13 cellular contexts compared by ENCODE assay signal in the genomic region with DNA sequence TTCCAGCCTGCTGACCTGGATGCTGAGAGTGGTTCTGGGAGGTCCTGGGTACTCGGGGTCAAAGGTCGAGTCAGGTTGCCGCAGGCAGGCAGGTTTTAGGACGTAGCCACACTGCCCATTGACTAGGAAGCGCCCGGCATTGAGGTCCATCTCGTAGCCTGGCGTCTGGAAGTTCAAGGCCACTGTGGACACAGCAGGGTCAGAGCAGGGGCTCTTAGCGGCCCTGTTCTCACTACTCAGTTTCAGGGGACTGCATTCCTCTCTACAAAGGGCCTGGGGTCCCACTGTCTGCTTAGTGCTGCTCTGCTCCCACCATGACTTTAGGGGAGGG. TPM values are rescaled to one million over a fixed set of nuclear protein-coding genes. Genes with fewer than 3 reads are reported as not detected.
DNase-seq lines count a peak whose midpoint lies in the region; ATAC-seq, FAIRE-seq and TF ChIP-seq lines count a peak whose summit lies in the region.
"Had no signal": no experiment of that assay in that cellular context is flagged by ENCODE, and none has a peak within 500 bp of the region (broad histone marks: within the 10 kb centered on the region; RNA-seq: fewer than 3 reads in every experiment).

No MANE protein-coding gene starts in this region.

- H2AFZ ChIP-seq in HepG2 (ENCODE audit: low read length): no peak overlapping the region
- H2AFZ ChIP-seq: GM23338 had no signal

- no TSS peak for BruUV-seq in HepG2 (replicated peaks; lab: Mats Ljungman, UMichigan)

- no peak overlapping the region for H3K4me2 ChIP-seq in HepG2 (ENCODE audit: low read depth, low read length)
- H3K4me2 ChIP-seq: GM23338, KMS-11 had no signal

- CTCF ChIA-PET in RWPE1 (lab: Yijun Ruan, JAX): no interaction called here
- CTCF ChIA-PET in HepG2 (lab: Yijun Ruan, JAX; ENCODE audit: low intra/inter-chr PET ratio, low total read pairs): interaction anchor here (1.4 kb wide), 1 partner anchor 22 kb away, joined by 3 read pairs; the partner anchor contains the start of gene ACBD4

- POLR2A ChIA-PET in RWPE1 (lab: Yijun Ruan, JAX; ENCODE audit: low non-redundant PET) (no interaction called here), HepG2 (lab: Yijun Ruan, JAX) (interaction anchor here (1.5 kb wide), 1 partner anchor 11 kb away, joined by 3 read pairs; no protein-coding TSS in a partner anchor)

- no peak for TF ChIP-seq EP300 in HepG2 (IDR thresholded peaks at IDR 0.05; ENCODE audit: low read depth in 2 of 2, low read length in 2 of 2)
- 0 out of 2 replicates have a peak, but pooled peaks have one; percentile 44 for TF ChIP-seq EP300 in HepG2 (CRISPR knock-in tag; IDR thresholded peaks at IDR 0.05; ENCODE audit: borderline replicate concordance)

- H3K27me3 ChIP-seq in HepG2 (ENCODE audit: control insufficient read depth in 1 of 2, insufficient read depth in 2 of 2, low read length in 2 of 2) (no peaks in the 10 kb centered on the region), thoracic aorta (replicated peaks; ENCODE audit: insufficient read depth) (no peaks in the 10 kb centered on the region)

- H4K20me1 ChIP-seq in HepG2 (ENCODE audit: insufficient read depth, low read length): no peaks in the 10 kb centered on the region

- H3K4me1 ChIP-seq in HepG2 (ENCODE audit: insufficient read depth, low read length): peaks cover 56% of the 10 kb centered on the region
- H3K4me1 ChIP-seq in thoracic aorta (ENCODE audit: control insufficient read depth in 1 of 2, low read depth in 2 of 2): peaks cover 23 to 48% of the 10 kb centered on the region in 2 donors

- H3K27ac ChIP-seq in RWPE1 (peak overlapping the region; percentile 81), HepG2 (ENCODE audit: extremely low read length, insufficient read depth, low read length) (no peak overlapping the region), thoracic aorta (peak overlapping the region; percentile 62 to 82)
- H3K27ac ChIP-seq: KMS-11 had no signal

- DNase-seq in RWPE1 (ENCODE audit: low spot score) (no peak), HepG2 (ENCODE audit: low spot score) (peak; percentile 44), thoracic aorta (ENCODE audit: low spot score) (no peak)
- DNase-seq in activated CD4-positive, alpha-beta T cell treated with anti-CD3 and anti-CD28 coated beads, Interleukin-2, amount 50 U/mL, for 4 hours: no peak
- DNase-seq: ACHN, DMS 273 treated with DMSO at 0.1 percent for 48 hours, NCI-H1092, NCI-H2107, PC-3 had no signal

- H3K9ac ChIP-seq in HepG2 (ENCODE audit: insufficient read depth, low read depth, low read length): no peak overlapping the region
- H3K9ac ChIP-seq: KMS-11 had no signal

- H3K4me3 ChIP-seq in HepG2 (replicated peaks in 1 of 3; ENCODE audit: insufficient read depth in 1 of 3, low read depth in 2 of 3, low read length in 3 of 3) (no peak overlapping the region), thoracic aorta (no peak overlapping the region)
- H3K4me3 ChIP-seq: GM23338 had no signal

- H3K79me2 ChIP-seq in HepG2 (ENCODE audit: insufficient read depth, low read length): no peaks in the 10 kb centered on the region

- WGBS in HepG2 (ENCODE audit: low lambda C conversion rate): 9% methylated on average over 9 of the region's 9 CpGs

- in situ Hi-C loops in HepG2 (cut with HindIII; ENCODE audit: extremely low pct_ligation_motif_present, low pct_unique_long_range_greater_than_20kb): no loop called here

- ATAC-seq in HepG2 (peak; percentile 51), thoracic aorta (ENCODE audit: insufficient number of reproducible peaks, low FRiP score, low read depth) (no peak), HG03378 (IDR thresholded peaks at IDR 0.05; ENCODE audit: unreplicated experiment) (no peak)
- ATAC-seq: CD8-positive, alpha-beta T cell; PC-3 had no signal

- H3K36me3 ChIP-seq in HepG2 (replicated peaks in 1 of 2; ENCODE audit: control insufficient read depth in 1 of 2, insufficient read depth in 2 of 2, low read length in 2 of 2) (peaks cover under 1 to 2% of the 10 kb centered on the region in 2 experiments; a peak in 2 of 5 replicates), thoracic aorta (peaks cover 63% of the 10 kb centered on the region)

- TF ChIP-seq RAD21 in HepG2 (CRISPR knock-in tag; IDR thresholded peaks at IDR 0.05): no peak

- FAIRE-seq in HepG2 (lab: Jason Lieb, UNC): peak; percentile 12

- intact Hi-C loops in HepG2 (cut with micrococcal nuclease; ENCODE audit: unreplicated experiment): no loop called here

- TF ChIP-seq CTCF in RWPE1 (conservative IDR thresholded peaks at IDR 0.05; ENCODE audit: low read depth) (no peak), HepG2 (CRISPR knock-in tag; IDR thresholded peaks at IDR 0.05) (peak; percentile 14; the same call in 1 of the 2 replicates), thoracic aorta (IDR thresholded peaks at IDR 0.05) (no peak)

- H3K9me3 ChIP-seq in HepG2 (ENCODE audit: low read length): no peaks in the 10 kb centered on the region
- no peaks in the 10 kb centered on the region for H3K9me3 ChIP-seq in thoracic aorta

- no peak for TF ChIP-seq POLR2A in HepG2 (IDR thresholded peaks at IDR 0.05; ENCODE audit: insufficient read depth in 1 of 2, low read depth in 2 of 2, low read length in 2 of 2)

RNA-seq across cellular contexts. Expression of gene PLCD3, which starts 18.9 kb away (rescaled TPM):
- total RNA-seq in HepG2 (2016; rRNA removed; fragmentation: Illumina TruSeq; extraction: Trizol) (5.5 and 11.3 TPM in 2 replicates), thoracic aorta (100 to 1,000 TPM in 1 of 2 donors, 10 to 100 TPM in 1; 79.3 to 116 TPM)
- total RNA-seq in HepG2 (2016; cell fraction: cytosol; rRNA removed; fragmentation: Illumina TruSeq; extraction: Trizol; ENCODE audit: low read depth): 5.6 and 8.7 TPM in 2 replicates
- 6.2 and 9.4 TPM in 2 replicates for total RNA-seq in HepG2 (2016; cell fraction: insoluble cytoplasmic fraction; rRNA removed; fragmentation: Illumina TruSeq; extraction: Trizol)
- total RNA-seq in HepG2 (2016; cell fraction: membrane; rRNA removed; fragmentation: Illumina TruSeq; extraction: Trizol): 23.5 and 28.9 TPM in 2 replicates
- 4.2 and 4.3 TPM in 2 replicates for total RNA-seq in HepG2 (2016; cell fraction: nucleus; rRNA removed; fragmentation: Illumina TruSeq; extraction: Trizol)
- 39.1 and 46.1 TPM in 2 replicates for polyA plus RNA-seq in HepG2 (2011; rRNA removed)
- polyA plus RNA-seq in HepG2 (2011; cell fraction: cytosol; rRNA removed): 28.6 and 40.9 TPM in 2 replicates
- polyA plus RNA-seq in HepG2 (2011; cell fraction: nucleus; rRNA removed): 37.4 and 43.6 TPM in 2 replicates
- polyA plus RNA-seq in HepG2 (2012): 8.5 and 22.4 TPM in 2 replicates
- polyA plus RNA-seq in HepG2 (2016; cell fraction: cytosol; fragmentation: Illumina TruSeq; extraction: Trizol; ENCODE audit: low read depth): 17.4 and 19.5 TPM in 2 replicates
- 14.0 and 24.9 TPM in 2 replicates for polyA plus RNA-seq in HepG2 (2016; cell fraction: insoluble cytoplasmic fraction; fragmentation: Illumina TruSeq; extraction: Trizol; ENCODE audit: low read depth)
- polyA plus RNA-seq in HepG2 (2016; cell fraction: membrane; fragmentation: Illumina TruSeq; extraction: Trizol; ENCODE audit: low read depth): 30.5 and 46.5 TPM in 2 replicates
- 24.9 and 28.4 TPM in 2 replicates for polyA plus RNA-seq in HepG2 (2016; cell fraction: nucleus; fragmentation: Illumina TruSeq; extraction: Trizol; ENCODE audit: insufficient read depth, low read depth)
- 68.8 and 256 TPM in 2 replicates for polyA minus RNA-seq in HepG2 (2011; rRNA and poly(A)+ RNA removed; ENCODE audit: low replicate concordance)
- polyA minus RNA-seq in HepG2 (2011; cell fraction: cytosol; rRNA and poly(A)+ RNA removed): 26.0 and 39.9 TPM in 2 replicates
- 13.4 and 15.7 TPM in 2 replicates for polyA minus RNA-seq in HepG2 (2011; cell fraction: nucleus; rRNA and poly(A)+ RNA removed)

RNA-seq across cellular contexts. Expression of gene ACBD4, which starts 22.1 kb away (rescaled TPM):
- total RNA-seq in HepG2 (2016; rRNA removed; fragmentation: Illumina TruSeq; extraction: Trizol): 8.8 and 16.1 TPM in 2 replicates
- total RNA-seq in HepG2 (2016; cell fraction: cytosol; rRNA removed; fragmentation: Illumina TruSeq; extraction: Trizol; ENCODE audit: low read depth): 8.0 and 13.0 TPM in 2 replicates
- total RNA-seq in HepG2 (2016; cell fraction: insoluble cytoplasmic fraction; rRNA removed; fragmentation: Illumina TruSeq; extraction: Trizol): 9.5 and 14.6 TPM in 2 replicates
- 12.4 and 18.3 TPM in 2 replicates for total RNA-seq in HepG2 (2016; cell fraction: membrane; rRNA removed; fragmentation: Illumina TruSeq; extraction: Trizol)
- total RNA-seq in HepG2 (2016; cell fraction: nucleus; rRNA removed; fragmentation: Illumina TruSeq; extraction: Trizol): 15.2 and 17.1 TPM in 2 replicates
- 26.9 and 34.1 TPM in 2 replicates for polyA plus RNA-seq in HepG2 (2011; rRNA removed)
- polyA plus RNA-seq in HepG2 (2011; cell fraction: cytosol; rRNA removed): 12.2 and 17.4 TPM in 2 replicates
- polyA plus RNA-seq in HepG2 (2011; cell fraction: nucleus; rRNA removed): 71.5 and 77.5 TPM in 2 replicates
- polyA plus RNA-seq in HepG2 (2012): 16.9 and 20.5 TPM in 2 replicates
- polyA plus RNA-seq in HepG2 (2016; cell fraction: cytosol; fragmentation: Illumina TruSeq; extraction: Trizol; ENCODE audit: low read depth): 9.2 and 14.3 TPM in 2 replicates
- polyA plus RNA-seq in HepG2 (2016; cell fraction: insoluble cytoplasmic fraction; fragmentation: Illumina TruSeq; extraction: Trizol; ENCODE audit: low read depth): 9.9 and 13.7 TPM in 2 replicates
- 10.5 and 15.2 TPM in 2 replicates for polyA plus RNA-seq in HepG2 (2016; cell fraction: membrane; fragmentation: Illumina TruSeq; extraction: Trizol; ENCODE audit: low read depth)
- 36.2 and 39.6 TPM in 2 replicates for polyA plus RNA-seq in HepG2 (2016; cell fraction: nucleus; fragmentation: Illumina TruSeq; extraction: Trizol; ENCODE audit: insufficient read depth, low read depth)
- 6.9 and 21.9 TPM in 2 replicates for polyA minus RNA-seq in HepG2 (2011; rRNA and poly(A)+ RNA removed; ENCODE audit: low replicate concordance)
- polyA minus RNA-seq in HepG2 (2011; cell fraction: cytosol; rRNA and poly(A)+ RNA removed): 8.3 and 8.4 TPM in 2 replicates
- polyA minus RNA-seq in HepG2 (2011; cell fraction: nucleus; rRNA and poly(A)+ RNA removed): 26.9 and 36.2 TPM in 2 replicates
- total RNA-seq in thoracic aorta: 10 to 100 TPM; 21.5 to 27.9 TPM

RNA-seq across cellular contexts. Expression of gene HEXIM1, which starts 34.9 kb away (rescaled TPM):
- total RNA-seq in HepG2 (2016; rRNA removed; fragmentation: Illumina TruSeq; extraction: Trizol) (10.5 and 14.8 TPM in 2 replicates), thoracic aorta (10 to 100 TPM; 34.9 to 89.1 TPM)
- total RNA-seq in HepG2 (2016; cell fraction: cytosol; rRNA removed; fragmentation: Illumina TruSeq; extraction: Trizol; ENCODE audit: low read depth): 2.7 and 3.3 TPM in 2 replicates
- total RNA-seq in HepG2 (2016; cell fraction: insoluble cytoplasmic fraction; rRNA removed; fragmentation: Illumina TruSeq; extraction: Trizol): 11.7 and 13.0 TPM in 2 replicates
- total RNA-seq in HepG2 (2016; cell fraction: membrane; rRNA removed; fragmentation: Illumina TruSeq; extraction: Trizol): 8.9 and 9.5 TPM in 2 replicates
- 13.8 and 14.0 TPM in 2 replicates for total RNA-seq in HepG2 (2016; cell fraction: nucleus; rRNA removed; fragmentation: Illumina TruSeq; extraction: Trizol)
- 16.3 and 16.6 TPM in 2 replicates for polyA plus RNA-seq in HepG2 (2011; rRNA removed)
- 13.7 and 14.0 TPM in 2 replicates for polyA plus RNA-seq in HepG2 (2011; cell fraction: cytosol; rRNA removed)
- 34.1 and 37.3 TPM in 2 replicates for polyA plus RNA-seq in HepG2 (2011; cell fraction: nucleus; rRNA removed)
- polyA plus RNA-seq in HepG2 (2012): 17.5 and 20.8 TPM in 2 replicates
- 2.7 and 3.3 TPM in 2 replicates for polyA plus RNA-seq in HepG2 (2016; cell fraction: cytosol; fragmentation: Illumina TruSeq; extraction: Trizol; ENCODE audit: low read depth)
- polyA plus RNA-seq in HepG2 (2016; cell fraction: insoluble cytoplasmic fraction; fragmentation: Illumina TruSeq; extraction: Trizol; ENCODE audit: low read depth): 36.1 and 41.5 TPM in 2 replicates
- 10.3 and 12.9 TPM in 2 replicates for polyA plus RNA-seq in HepG2 (2016; cell fraction: membrane; fragmentation: Illumina TruSeq; extraction: Trizol; ENCODE audit: low read depth)
- polyA plus RNA-seq in HepG2 (2016; cell fraction: nucleus; fragmentation: Illumina TruSeq; extraction: Trizol; ENCODE audit: insufficient read depth, low read depth): 51.0 and 51.8 TPM in 2 replicates
- 8.8 and 11.0 TPM in 2 replicates for polyA minus RNA-seq in HepG2 (2011; rRNA and poly(A)+ RNA removed; ENCODE audit: low replicate concordance)
- 10.7 and 11.5 TPM in 2 replicates for polyA minus RNA-seq in HepG2 (2011; cell fraction: cytosol; rRNA and poly(A)+ RNA removed)
- polyA minus RNA-seq in HepG2 (2011; cell fraction: nucleus; rRNA and poly(A)+ RNA removed): 17.1 and 27.5 TPM in 2 replicates

RNA-seq across cellular contexts. Expression of gene HEXIM2, which starts 48.3 kb away (rescaled TPM):
- 27.1 and 30.8 TPM in 2 replicates for total RNA-seq in HepG2 (2016; rRNA removed; fragmentation: Illumina TruSeq; extraction: Trizol)
- total RNA-seq in HepG2 (2016; cell fraction: cytosol; rRNA removed; fragmentation: Illumina TruSeq; extraction: Trizol; ENCODE audit: low read depth): 22.3 and 23.3 TPM in 2 replicates
- total RNA-seq in HepG2 (2016; cell fraction: insoluble cytoplasmic fraction; rRNA removed; fragmentation: Illumina TruSeq; extraction: Trizol): 26.7 and 27.9 TPM in 2 replicates
- total RNA-seq in HepG2 (2016; cell fraction: membrane; rRNA removed; fragmentation: Illumina TruSeq; extraction: Trizol): 25.8 and 28.7 TPM in 2 replicates
- total RNA-seq in HepG2 (2016; cell fraction: nucleus; rRNA removed; fragmentation: Illumina TruSeq; extraction: Trizol): 13.7 and 16.4 TPM in 2 replicates
- polyA plus RNA-seq in HepG2 (2011; rRNA removed): 31.8 and 32.4 TPM in 2 replicates
- 32.2 and 44.9 TPM in 2 replicates for polyA plus RNA-seq in HepG2 (2011; cell fraction: cytosol; rRNA removed)
- 22.5 and 27.3 TPM in 2 replicates for polyA plus RNA-seq in HepG2 (2011; cell fraction: nucleus; rRNA removed)
- 22.2 and 24.9 TPM in 2 replicates for polyA plus RNA-seq in HepG2 (2012)
- 14.6 and 18.5 TPM in 2 replicates for polyA plus RNA-seq in HepG2 (2016; cell fraction: cytosol; fragmentation: Illumina TruSeq; extraction: Trizol; ENCODE audit: low read depth)
- polyA plus RNA-seq in HepG2 (2016; cell fraction: insoluble cytoplasmic fraction; fragmentation: Illumina TruSeq; extraction: Trizol; ENCODE audit: low read depth): 35.4 and 36.8 TPM in 2 replicates
- polyA plus RNA-seq in HepG2 (2016; cell fraction: membrane; fragmentation: Illumina TruSeq; extraction: Trizol; ENCODE audit: low read depth): 19.7 and 26.6 TPM in 2 replicates
- polyA plus RNA-seq in HepG2 (2016; cell fraction: nucleus; fragmentation: Illumina TruSeq; extraction: Trizol; ENCODE audit: insufficient read depth, low read depth): 36.3 and 37.9 TPM in 2 replicates
- 9.1 and 26.8 TPM in 2 replicates for polyA minus RNA-seq in HepG2 (2011; rRNA and poly(A)+ RNA removed; ENCODE audit: low replicate concordance)
- polyA minus RNA-seq in HepG2 (2011; cell fraction: cytosol; rRNA and poly(A)+ RNA removed): 17.8 and 20.5 TPM in 2 replicates
- polyA minus RNA-seq in HepG2 (2011; cell fraction: nucleus; rRNA and poly(A)+ RNA removed): 12.4 and 13.2 TPM in 2 replicates
- 1 to 10 TPM in 1 of 2 donors, not detected in 1; 1.5 TPM for total RNA-seq in thoracic aorta

RNA-seq across cellular contexts. Expression of gene NMT1, which starts 52.3 kb away (rescaled TPM):
- total RNA-seq in HepG2 (2016; rRNA removed; fragmentation: Illumina TruSeq; extraction: Trizol) (142 and 194 TPM in 2 replicates), thoracic aorta (10 to 100 TPM; 53.1 to 64.8 TPM)
- 26.5 and 28.3 TPM in 2 replicates for total RNA-seq in HepG2 (2016; cell fraction: cytosol; rRNA removed; fragmentation: Illumina TruSeq; extraction: Trizol; ENCODE audit: low read depth)
- 140 and 195 TPM in 2 replicates for total RNA-seq in HepG2 (2016; cell fraction: insoluble cytoplasmic fraction; rRNA removed; fragmentation: Illumina TruSeq; extraction: Trizol)
- total RNA-seq in HepG2 (2016; cell fraction: membrane; rRNA removed; fragmentation: Illumina TruSeq; extraction: Trizol): 38.6 and 40.6 TPM in 2 replicates
- 107 and 123 TPM in 2 replicates for total RNA-seq in HepG2 (2016; cell fraction: nucleus; rRNA removed; fragmentation: Illumina TruSeq; extraction: Trizol)
- polyA plus RNA-seq in HepG2 (2011; rRNA removed): 71.9 and 75.7 TPM in 2 replicates
- 38.6 and 40.9 TPM in 2 replicates for polyA plus RNA-seq in HepG2 (2011; cell fraction: cytosol; rRNA removed)
- polyA plus RNA-seq in HepG2 (2011; cell fraction: nucleus; rRNA removed): 44.4 and 51.3 TPM in 2 replicates
- 109 and 117 TPM in 2 replicates for polyA plus RNA-seq in HepG2 (2012)
- polyA plus RNA-seq in HepG2 (2016; cell fraction: cytosol; fragmentation: Illumina TruSeq; extraction: Trizol; ENCODE audit: low read depth): 13.3 and 16.4 TPM in 2 replicates
- polyA plus RNA-seq in HepG2 (2016; cell fraction: insoluble cytoplasmic fraction; fragmentation: Illumina TruSeq; extraction: Trizol; ENCODE audit: low read depth): 189 and 216 TPM in 2 replicates
- polyA plus RNA-seq in HepG2 (2016; cell fraction: membrane; fragmentation: Illumina TruSeq; extraction: Trizol; ENCODE audit: low read depth): 22.9 and 24.5 TPM in 2 replicates
- 111 and 125 TPM in 2 replicates for polyA plus RNA-seq in HepG2 (2016; cell fraction: nucleus; fragmentation: Illumina TruSeq; extraction: Trizol; ENCODE audit: insufficient read depth, low read depth)
- 63.5 and 95.4 TPM in 2 replicates for polyA minus RNA-seq in HepG2 (2011; rRNA and poly(A)+ RNA removed; ENCODE audit: low replicate concordance)
- polyA minus RNA-seq in HepG2 (2011; cell fraction: cytosol; rRNA and poly(A)+ RNA removed): 254 and 276 TPM in 2 replicates
- 44.7 and 70.7 TPM in 2 replicates for polyA minus RNA-seq in HepG2 (2011; cell fraction: nucleus; rRNA and poly(A)+ RNA removed)
